9 cellular contexts compared by ENCODE assay signal in the genomic region with DNA sequence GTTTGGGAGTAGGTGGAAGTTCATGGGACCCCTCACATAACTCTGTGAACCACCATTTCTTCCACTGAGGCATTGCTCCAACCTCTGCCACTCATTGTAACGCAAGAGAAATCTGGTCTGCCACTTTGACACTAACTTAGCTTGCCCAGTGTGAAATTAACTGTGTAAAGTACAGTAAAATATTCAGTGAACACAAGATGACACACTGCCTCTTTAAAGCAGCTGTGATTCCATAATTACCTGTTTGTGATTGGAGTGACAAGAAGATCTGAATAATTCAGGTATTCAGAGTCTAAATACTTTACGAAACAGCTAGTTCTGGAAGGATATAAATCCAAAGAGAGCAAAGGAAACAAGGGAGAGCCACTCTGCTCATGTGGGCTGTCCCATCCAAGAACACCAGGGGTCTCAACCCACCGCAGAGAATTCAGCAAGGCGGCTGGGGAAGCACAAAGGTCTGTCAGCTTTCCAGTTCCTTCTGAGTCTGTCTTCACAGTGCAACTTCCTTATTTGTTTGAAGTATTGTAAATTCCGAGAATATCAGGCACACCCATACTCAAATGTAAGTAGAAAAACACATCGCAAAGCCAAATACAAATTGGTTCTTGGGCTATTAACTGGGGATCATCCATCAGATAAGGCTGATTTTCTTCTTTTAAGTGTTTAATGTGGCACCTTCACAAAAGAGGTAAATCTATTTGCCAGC.
DNase-seq lines count a peak whose midpoint lies in the region; ATAC-seq, FAIRE-seq and TF ChIP-seq lines count a peak whose summit lies in the region.
"Had no signal": no experiment of that assay in that cellular context is flagged by ENCODE, and none has a peak within 500 bp of the region (broad histone marks: within the 10 kb centered on the region; RNA-seq: fewer than 3 reads in every experiment).

No MANE protein-coding gene starts in this region.

- FAIRE-seq in HepG2 (lab: Jason Lieb, UNC) = no peak

- TF ChIP-seq POLR2A in right lobe of liver (IDR thresholded peaks at IDR 0.05) (no peak), HepG2 (IDR thresholded peaks at IDR 0.05; ENCODE audit: insufficient read depth in 1 of 2, low read depth in 2 of 2, low read length in 2 of 2) (no peak)

- TF ChIP-seq CTCF in right lobe of liver (IDR thresholded peaks at IDR 0.05) = no peak
- TF ChIP-seq CTCF in HepG2 (CRISPR knock-in tag; IDR thresholded peaks at IDR 0.05) = no peak

- no peak overlapping the region for H3K4me2 ChIP-seq in HepG2 (ENCODE audit: low read depth, low read length)

- CTCF ChIA-PET in HepG2 (lab: Yijun Ruan, JAX; ENCODE audit: low intra/inter-chr PET ratio, low total read pairs) = no interaction called here

- peak; percentile 34 to 57 (median 46) for ATAC-seq in right lobe of liver
- ATAC-seq in HepG2 = no peak
- ATAC-seq in memory B cell (ENCODE audit: low read depth) = peak; percentile 26
- ATAC-seq in aorta (ENCODE audit: low FRiP score) = peak; percentile 72
- no peak for ATAC-seq in HG03571 (IDR thresholded peaks at IDR 0.05; ENCODE audit: unreplicated experiment)
- no peak for ATAC-seq in stimulated activated effector memory CD8-positive, alpha-beta T cell treated with anti-CD3 and anti-CD28 coated beads, Interleukin-12 subunit alpha, Interleukin-12 subunit beta, amount 100 ng/mL, for 72 hours

- peaks cover 4% of the 10 kb centered on the region for H3K79me2 ChIP-seq in HepG2 (ENCODE audit: insufficient read depth, low read length)

- 44% methylated on average over 6 of the region's 6 CpGs for WGBS in right lobe of liver (ENCODE audit: insufficient coverage, low coverage, low lambda C conversion rate, missing lambda C conversion rate)
- 99% methylated on average over 6 of the region's 6 CpGs for WGBS in HepG2 (ENCODE audit: low lambda C conversion rate)
- WGBS in aorta, 2 donors = 43 to 56% methylated on average over 6 of the region's 6 CpGs

- no peaks in the 10 kb centered on the region for H3K4me1 Mint-ChIP-seq in memory B cell
- H3K4me1 Mint-ChIP-seq in stimulated activated effector memory CD8-positive, alpha-beta T cell treated with anti-CD3 and anti-CD28 coated beads, Interleukin-12 subunit alpha, Interleukin-12 subunit beta, amount 100 ng/mL, for 72 hours = peaks cover 4% of the 10 kb centered on the region

- intact Hi-C loops in right lobe of liver (cut with DNase I) = no loop called here
- intact Hi-C loops in HepG2 (cut with micrococcal nuclease; ENCODE audit: unreplicated experiment) = no loop called here
- intact Hi-C loops in aorta (cut with DNase I) = loop anchor here in 1 of 2 donors (5.0 kb wide), 1 partner anchor 88 kb away; a partner anchor contains a TSS

- in situ Hi-C loops in HepG2 (cut with HindIII; ENCODE audit: extremely low pct_ligation_motif_present, low pct_unique_long_range_greater_than_20kb) = no loop called here

- TF ChIP-seq EP300 in HepG2 (IDR thresholded peaks at IDR 0.05; ENCODE audit: low read depth in 2 of 2, low read length in 2 of 2) (no peak), HepG2 (CRISPR knock-in tag; IDR thresholded peaks at IDR 0.05; ENCODE audit: borderline replicate concordance) (no peak)

- POLR2A ChIA-PET in HepG2 (lab: Yijun Ruan, JAX) = no interaction called here

- DNase-seq in right lobe of liver = no peak
- no peak for DNase-seq in HepG2 (ENCODE audit: low spot score)
- peak; percentile 2 for DNase-seq in central memory CD4-positive, alpha-beta T cell
- no peak for DNase-seq in memory B cell (ENCODE audit: low spot score in 2 of 2)
- no peak for DNase-seq in aorta
- no peak for DNase-seq in NCI-H2171 treated with DMSO at 0.1 percent for 48 hours (lab: John Stamatoyannopoulos, UW)
- DNase-seq in stimulated activated effector memory CD8-positive, alpha-beta T cell treated with anti-CD3 and anti-CD28 coated beads, Interleukin-12 subunit alpha, Interleukin-12 subunit beta, amount 100 ng/mL, for 72 hours (ENCODE audit: low spot score in 2 of 2) = no peak

- H3K9ac ChIP-seq in HepG2 (ENCODE audit: insufficient read depth, low read depth, low read length) = no peak overlapping the region

- H3K27me3 ChIP-seq in right lobe of liver (no peaks in the 10 kb centered on the region), HepG2 (ENCODE audit: control insufficient read depth in 1 of 2, insufficient read depth in 2 of 2, low read length in 2 of 2) (no peaks in the 10 kb centered on the region), aorta (ENCODE audit: control insufficient read depth in 1 of 2, insufficient read depth in 2 of 2, low read length in 1 of 2) (no peaks in the 10 kb centered on the region)
- H3K27me3 ChIP-seq: cardiac muscle cell had no signal

- H3K36me3 Mint-ChIP-seq in memory B cell = no peaks in the 10 kb centered on the region
- H3K36me3 Mint-ChIP-seq in stimulated activated effector memory CD8-positive, alpha-beta T cell treated with anti-CD3 and anti-CD28 coated beads, Interleukin-12 subunit alpha, Interleukin-12 subunit beta, amount 100 ng/mL, for 72 hours = no peaks in the 10 kb centered on the region

- no peak overlapping the region for H2AFZ ChIP-seq in HepG2 (ENCODE audit: low read length)

- H3K4me3 ChIP-seq in right lobe of liver = no peak overlapping the region
- no peak overlapping the region for H3K4me3 ChIP-seq in HepG2 (replicated peaks in 1 of 3; ENCODE audit: insufficient read depth in 1 of 3, low read depth in 2 of 3, low read length in 3 of 3)
- H3K4me3 ChIP-seq in aorta (ENCODE audit: low read length in 2 of 2) = no peak overlapping the region
- H3K4me3 ChIP-seq: cardiac muscle cell had no signal

- no peak overlapping the region for H3K4me3 Mint-ChIP-seq in memory B cell
- no peak overlapping the region for H3K4me3 Mint-ChIP-seq in stimulated activated effector memory CD8-positive, alpha-beta T cell treated with anti-CD3 and anti-CD28 coated beads, Interleukin-12 subunit alpha, Interleukin-12 subunit beta, amount 100 ng/mL, for 72 hours

- peak overlapping the region in 1 of 3 donors; percentile 20 for H3K27ac ChIP-seq in right lobe of liver
- no peak overlapping the region for H3K27ac ChIP-seq in HepG2 (ENCODE audit: extremely low read length, insufficient read depth, low read length)
- peak overlapping the region; percentile 79 to 94 for H3K27ac ChIP-seq in aorta (ENCODE audit: low read depth in 1 of 2, low read length in 2 of 2)
- H3K27ac ChIP-seq: cardiac muscle cell had no signal

- no peaks in the 10 kb centered on the region for H3K36me3 ChIP-seq in right lobe of liver
- no peaks in the 10 kb centered on the region for H3K36me3 ChIP-seq in HepG2 (replicated peaks in 1 of 2; ENCODE audit: control insufficient read depth in 1 of 2, insufficient read depth in 2 of 2, low read length in 2 of 2)
- H3K36me3 ChIP-seq in aorta (ENCODE audit: control insufficient read depth in 1 of 2, insufficient read depth in 2 of 2, low read length in 1 of 2) = no peaks in the 10 kb centered on the region
- H3K36me3 ChIP-seq: cardiac muscle cell had no signal

- peaks cover 4% of the 10 kb centered on the region for H3K27me3 Mint-ChIP-seq in memory B cell

- no peaks in the 10 kb centered on the region for H3K9me3 Mint-ChIP-seq in memory B cell
- no peaks in the 10 kb centered on the region for H3K9me3 Mint-ChIP-seq in stimulated activated effector memory CD8-positive, alpha-beta T cell treated with anti-CD3 and anti-CD28 coated beads, Interleukin-12 subunit alpha, Interleukin-12 subunit beta, amount 100 ng/mL, for 72 hours

- BruUV-seq in HepG2 (replicated peaks; lab: Mats Ljungman, UMichigan) = no TSS peak

- no peak overlapping the region for H3K27ac Mint-ChIP-seq in memory B cell
- H3K27ac Mint-ChIP-seq in stimulated activated effector memory CD8-positive, alpha-beta T cell treated with anti-CD3 and anti-CD28 coated beads, Interleukin-12 subunit alpha, Interleukin-12 subunit beta, amount 100 ng/mL, for 72 hours = no peak overlapping the region

- no peak for TF ChIP-seq RAD21 in HepG2 (CRISPR knock-in tag; IDR thresholded peaks at IDR 0.05)

- H3K9me3 ChIP-seq in right lobe of liver (no peaks in the 10 kb centered on the region), HepG2 (ENCODE audit: low read length) (no peaks in the 10 kb centered on the region), aorta (ENCODE audit: control insufficient read depth, low read length) (no peaks in the 10 kb centered on the region)

- peaks cover 0 to 16% (median 8%) of the 10 kb centered on the region in 4 donors for H3K4me1 ChIP-seq in right lobe of liver
- H3K4me1 ChIP-seq in HepG2 (ENCODE audit: insufficient read depth, low read length) = no peaks in the 10 kb centered on the region
- peaks cover 10 to 23% of the 10 kb centered on the region in 2 donors for H3K4me1 ChIP-seq in aorta (ENCODE audit: control insufficient read depth in 1 of 2, insufficient read depth in 2 of 2, low read length in 2 of 2)

- peaks cover 3% of the 10 kb centered on the region; the same call in 1 of the 2 replicates for H4K20me1 ChIP-seq in HepG2 (ENCODE audit: insufficient read depth, low read length)

TF ChIP-seq in HepG2, 621 proteins besides CTCF, POLR2A, EP300 and RAD21 (continues in another document):
- TF ChIP-seq HIVEP1 (CRISPR knock-in tag; IDR thresholded peaks at IDR 0.05) (no peak), ZNF660 (CRISPR knock-in tag; IDR thresholded peaks at IDR 0.05; ENCODE audit: borderline replicate concordance, low read depth) (no peak), BCL6 (CRISPR knock-in tag; IDR thresholded peaks at IDR 0.05) (no peak), ZNF737 (CRISPR knock-in tag; IDR thresholded peaks at IDR 0.05; ENCODE audit: borderline replicate concordance) (no peak), NFATC3 (CRISPR knock-in tag; IDR thresholded peaks at IDR 0.05) (no peak), MTA1 (CRISPR knock-in tag; IDR thresholded peaks at IDR 0.05; ENCODE audit: borderline replicate concordance) (no peak), SP5 (CRISPR knock-in tag; IDR thresholded peaks at IDR 0.05; ENCODE audit: borderline replicate concordance, low read depth) (no peak), ESRRA (CRISPR knock-in tag; IDR thresholded peaks at IDR 0.05; ENCODE audit: low read depth) (no peak), ZNF101 (CRISPR knock-in tag; IDR thresholded peaks at IDR 0.05; ENCODE audit: borderline replicate concordance, low read depth) (no peak)
- TF ChIP-seq, protein P1, sequence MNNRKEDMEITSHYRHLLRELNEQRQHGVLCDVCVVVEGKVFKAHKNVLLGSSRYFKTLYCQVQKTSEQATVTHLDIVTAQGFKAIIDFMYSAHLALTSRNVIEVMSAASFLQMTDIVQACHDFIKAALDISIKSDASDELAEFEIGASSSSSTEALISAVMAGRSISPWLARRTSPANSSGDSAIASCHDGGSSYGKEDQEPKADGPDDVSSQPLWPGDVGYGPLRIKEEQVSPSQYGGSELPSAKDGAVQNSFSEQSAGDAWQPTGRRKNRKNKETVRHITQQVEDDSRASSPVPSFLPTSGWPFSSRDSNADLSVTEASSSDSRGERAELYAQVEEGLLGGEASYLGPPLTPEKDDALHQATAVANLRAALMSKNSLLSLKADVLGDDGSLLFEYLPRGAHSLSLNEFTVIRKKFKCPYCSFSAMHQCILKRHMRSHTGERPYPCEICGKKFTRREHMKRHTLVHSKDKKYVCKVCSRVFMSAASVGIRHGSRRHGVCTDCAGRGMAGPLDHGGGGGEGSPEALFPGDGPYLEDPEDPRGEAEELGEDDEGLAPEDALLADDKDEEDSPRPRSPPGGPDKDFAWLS (CRISPR knock-in tag; IDR thresholded peaks at IDR 0.05; ENCODE audit: borderline replicate concordance) = no peak

Comparison
In these comparisons a context has a peak if more than half of its experiments do, and no peak if none do; other contexts are left out.
1. ATAC-seq: peak in right lobe of liver (4 of 4), memory B cell (single experiment) and aorta (single experiment); none in HepG2 (single experiment), HG03571 (single experiment) and stimulated activated effector memory CD8-positive, alpha-beta T cell treated with anti-CD3 and anti-CD28 coated beads, Interleukin-12 subunit alpha, Interleukin-12 subunit beta, amount 100 ng/mL, for 72 hours (single experiment).